In genomic region chr19:44867578-44867977, GRCh38 we compare ENCODE assay signal across 17 cellular contexts. TPM values are rescaled to one million over a fixed set of nuclear protein-coding genes. Genes with fewer than 3 reads are reported as not detected.
A peak's percentile ranks its signal among the peaks of the same experiment; 100 is the strongest.
DNase-seq lines count a peak whose midpoint lies in the region; ATAC-seq and TF ChIP-seq lines count a peak whose summit lies in the region.
"Had no signal": no experiment of that assay in that cellular context is flagged by ENCODE, and none has a peak within 500 bp of the region (broad histone marks: within the 10 kb centered on the region; RNA-seq: fewer than 3 reads in every experiment).

No MANE protein-coding gene starts in this region.

- peaks cover 20% of the 10 kb centered on the region for H3K79me2 ChIP-seq in osteoblast (ENCODE audit: insufficient read depth, low read length)

- peaks cover 24% of the 10 kb centered on the region for H3K36me3 Mint-ChIP-seq in chondrocyte (ENCODE audit: low read depth)

- peaks cover 30% of the 10 kb centered on the region for H3K4me1 Mint-ChIP-seq in chondrocyte (ENCODE audit: low read depth)

- no peak for TF ChIP-seq CTCF in left ventricle myocardium inferior (IDR thresholded peaks at IDR 0.05; ENCODE audit: borderline replicate concordance)
- TF ChIP-seq CTCF in chondrocyte (IDR thresholded peaks at IDR 0.05), result no peak
- no peak for TF ChIP-seq CTCF in osteoblast (IDR thresholded peaks at IDR 0.05; ENCODE audit: extremely low read depth, low read depth, low read length)

- H3K27ac Mint-ChIP-seq in chondrocyte (ENCODE audit: unreplicated experiment), result peak overlapping the region; percentile 70
- H3K27ac Mint-ChIP-seq: HFFc6 had no signal

- H3K4me2 ChIP-seq in osteoblast (ENCODE audit: insufficient read depth, low read length), result no peak overlapping the region

- no peak overlapping the region for H2AFZ ChIP-seq in osteoblast (ENCODE audit: low read length)

- H3K9me3 ChIP-seq in left ventricle myocardium inferior (replicated peaks) (no peaks in the 10 kb centered on the region), osteoblast (ENCODE audit: low read depth, low read length) (no peaks in the 10 kb centered on the region)

- no peaks in the 10 kb centered on the region for H3K27me3 Mint-ChIP-seq in chondrocyte (ENCODE audit: low read depth)

- H3K4me3 ChIP-seq in left ventricle myocardium inferior, result no peak overlapping the region
- no peak overlapping the region for H3K4me3 ChIP-seq in osteoblast (ENCODE audit: insufficient read depth, low read length)
- H3K4me3 ChIP-seq: BLaER1 treated with 17β-estradiol and CSF1 and Interleukin-3, amounts not matched to agents 10 nM and 100 nM had no signal

- H3K9me3 Mint-ChIP-seq in chondrocyte (ENCODE audit: low read depth), result no peaks in the 10 kb centered on the region
- H3K9me3 Mint-ChIP-seq: HFFc6 had no signal

- peaks cover 61% of the 10 kb centered on the region for H3K4me1 ChIP-seq in left ventricle myocardium inferior
- H3K4me1 ChIP-seq in osteoblast (ENCODE audit: insufficient read depth, low read length), result peaks cover 11% of the 10 kb centered on the region

- H3K27me3 ChIP-seq in left ventricle myocardium inferior (ENCODE audit: low read depth) (no peaks in the 10 kb centered on the region), osteoblast (ENCODE audit: insufficient read depth, low read length) (no peaks in the 10 kb centered on the region)
- H3K27me3 ChIP-seq: BLaER1 treated with 17β-estradiol and CSF1 and Interleukin-3, amounts not matched to agents 10 nM and 100 nM had no signal

- intact Hi-C loops in left ventricle myocardium inferior (cut with micrococcal nuclease) (no loop called here), left ventricle myocardium superior (cut with micrococcal nuclease) (no loop called here)

- H3K36me3 ChIP-seq in left ventricle myocardium inferior (peaks cover 46% of the 10 kb centered on the region), osteoblast (ENCODE audit: insufficient read depth, low read length) (peaks cover 27% of the 10 kb centered on the region)

- peaks cover 18% of the 10 kb centered on the region for H4K20me1 ChIP-seq in osteoblast (ENCODE audit: insufficient read depth, low read length)

- peak overlapping the region; percentile 82 for H3K27ac ChIP-seq in left ventricle myocardium inferior (replicated peaks)
- no peak overlapping the region for H3K27ac ChIP-seq in osteoblast (ENCODE audit: low read depth, low read length)

- no peak overlapping the region for H3K4me3 Mint-ChIP-seq in chondrocyte (ENCODE audit: unreplicated experiment)
- H3K4me3 Mint-ChIP-seq: HFFc6 had no signal

- no peak for ATAC-seq in left ventricle myocardium superior
- no peak for ATAC-seq in left lobe of liver
- no peak for ATAC-seq in GM18519 (IDR thresholded peaks at IDR 0.05; ENCODE audit: low FRiP score, unreplicated experiment)
- ATAC-seq: Right ventricle myocardium inferior had no signal

- no peak for DNase-seq in left ventricle myocardium inferior
- DNase-seq in left ventricle myocardium superior, result no peak
- DNase-seq in chondrocyte (ENCODE audit: low spot score), result no peak
- peak; percentile 36 for DNase-seq in osteoblast (ENCODE audit: insufficient read length, low spot score, missing footprints)
- no peak for DNase-seq in NK-92 treated with Interleukin-12 subunit alpha and Interleukin-12 subunit beta, amount 100 ng/mL, for 24 hours (lab: John Stamatoyannopoulos, UW)
- no peak for DNase-seq in NCI-H2196 (lab: John Stamatoyannopoulos, UW; ENCODE audit: unreplicated experiment)
- DNase-seq in left lobe of liver (ENCODE audit: low spot score), result no peak
- DNase-seq: DMS153, HFFc6, KBM-7, NCI-H1436 treated with DMSO at 0.1 percent for 48 hours, NCI-H446, NCI-H748 treated with DMSO at 0.1 percent for 48 hours had no signal

RNA-seq across cellular contexts. Expression of gene NECTIN2, which starts 21.5 kb away (rescaled TPM):
- 40.7 TPM for total RNA-seq in left ventricle myocardium inferior
- total RNA-seq in left ventricle myocardium superior, result 35.4 TPM
- total RNA-seq in chondrocyte, result 88.9 to 120 TPM (median 116 TPM) in 3 replicates
- 38.9 and 46.0 TPM in 2 replicates for total RNA-seq in osteoblast
- total RNA-seq in left lobe of liver, result 70.4 TPM

RNA-seq across cellular contexts. Expression of gene TOMM40, which starts 23.5 kb away (rescaled TPM):
- total RNA-seq in left ventricle myocardium inferior (47.3 TPM), left ventricle myocardium superior (49.8 TPM), chondrocyte (39.0 to 46.1 TPM (median 40.9 TPM) in 3 replicates), osteoblast (28.3 and 31.8 TPM in 2 replicates), left lobe of liver (28.8 TPM)

RNA-seq across cellular contexts. Expression of gene APOE, which starts 38.0 kb away (rescaled TPM):
- 24.1 TPM for total RNA-seq in left ventricle myocardium inferior
- total RNA-seq in left ventricle myocardium superior, result 18.9 TPM
- 47.1 to 178 TPM (median 170 TPM) in 3 replicates for total RNA-seq in chondrocyte
- 44.5 and 46.6 TPM in 2 replicates for total RNA-seq in osteoblast
- total RNA-seq in left lobe of liver, result 5,009 TPM

RNA-seq across cellular contexts. Expression of gene APOC1, which starts 46.8 kb away (rescaled TPM):
- total RNA-seq in left ventricle myocardium inferior (0.85 TPM), left ventricle myocardium superior (1.7 TPM), chondrocyte (2.2 to 6.9 TPM in 2 of 3 replicates, not detected in the other), osteoblast (1.2 and 1.4 TPM in 2 replicates), left lobe of liver (6,817 TPM)
- total RNA-seq: A172 had no signal

RNA-seq across cellular contexts. Expression of gene BCAM, which starts 58.7 kb away (rescaled TPM):
- total RNA-seq in left ventricle myocardium inferior (91.9 TPM), left ventricle myocardium superior (85.5 TPM), chondrocyte (4.3 to 15.1 TPM (median 14.0 TPM) in 3 replicates), osteoblast (4.3 and 4.4 TPM in 2 replicates), left lobe of liver (40.7 TPM)

Comparison
In these comparisons a context has a peak if more than half of its experiments do, and no peak if none do; other contexts are left out.
1. RNA of gene APOE, which starts 38.0 kb away (total RNA-seq): 5,009 TPM in left lobe of liver (single experiment); 47.1 to 178 TPM in chondrocyte, 44.5 to 46.6 TPM in osteoblast, 24.1 TPM in left ventricle myocardium inferior (single experiment) and 18.9 TPM in left ventricle myocardium superior (single experiment); every median in the first group is over 10 times any median in the second.